In genomic region chr17:82520041-82520910, GRCh38 we compare ENCODE assay signal across 1 cellular context.
A peak's percentile ranks its signal among the peaks of the same experiment; 100 is the strongest.
TF ChIP-seq lines count a peak whose summit lies in the region.

No MANE protein-coding gene starts in this region.

TF ChIP-seq in HepG2, 621 proteins besides CTCF, POLR2A, EP300 and RAD21 (continued from another document and continues in another):
- TF ChIP-seq PBX3 (CRISPR knock-in tag; IDR thresholded peaks at IDR 0.05; ENCODE audit: borderline replicate concordance): no peak
- no peak for TF ChIP-seq SP1 (IDR thresholded peaks at IDR 0.05)
- TF ChIP-seq SP1 (CRISPR knock-in tag; IDR thresholded peaks at IDR 0.05): no peak
- TF ChIP-seq RAD51 (IDR thresholded peaks at IDR 0.05; ENCODE audit: borderline replicate concordance): no peak
- TF ChIP-seq FOXO4 (CRISPR knock-in tag; conservative IDR thresholded peaks at IDR 0.05): no peak
- TF ChIP-seq PAWR (CRISPR knock-in tag; IDR thresholded peaks at IDR 0.05; ENCODE audit: borderline replicate concordance): no peak
- no peak for TF ChIP-seq CHD2 (IDR thresholded peaks at IDR 0.05; ENCODE audit: low read depth, low read length)
- TF ChIP-seq CC2D1A (CRISPR knock-in tag; IDR thresholded peaks at IDR 0.05): no peak
- TF ChIP-seq ZKSCAN5 (CRISPR knock-in tag; IDR thresholded peaks at IDR 0.05): no peak
- no peak for TF ChIP-seq FOXP1 (IDR thresholded peaks at IDR 0.05)
- no peak for TF ChIP-seq FOXP1 (CRISPR knock-in tag; IDR thresholded peaks at IDR 0.05)
- peak; percentile 40; the same call in 1 of the 2 replicates for TF ChIP-seq KMT2B (CRISPR knock-in tag; IDR thresholded peaks at IDR 0.05)
- 0 out of 2 replicates have a peak, but pooled peaks have one; percentile 7 for TF ChIP-seq ZBTB3 (CRISPR knock-in tag; IDR thresholded peaks at IDR 0.05; ENCODE audit: borderline replicate concordance, low read depth)
- TF ChIP-seq HNRNPK (IDR thresholded peaks at IDR 0.05; ENCODE audit: low read depth, low read length, poor library complexity, severe bottlenecking): peak; percentile 23
- no peak for TF ChIP-seq ZNF75D (CRISPR knock-in tag; IDR thresholded peaks at IDR 0.05; ENCODE audit: borderline replicate concordance)
- TF ChIP-seq ZNF781 (CRISPR knock-in tag; IDR thresholded peaks at IDR 0.05; ENCODE audit: borderline replicate concordance, not compliant biosample characterization): no peak
- TF ChIP-seq ZSCAN5A (CRISPR knock-in tag; IDR thresholded peaks at IDR 0.05; ENCODE audit: borderline replicate concordance): no peak
- TF ChIP-seq NFYB (CRISPR knock-in tag; IDR thresholded peaks at IDR 0.05): no peak
- TF ChIP-seq ZNF496 (CRISPR knock-in tag; IDR thresholded peaks at IDR 0.05; ENCODE audit: insufficient replicate concordance): no peak
- no peak; the same call in 1 of the 2 replicates for TF ChIP-seq FOXP4 (CRISPR knock-in tag; IDR thresholded peaks at IDR 0.05)
- no peak for TF ChIP-seq MYPOP (CRISPR knock-in tag; IDR thresholded peaks at IDR 0.05)
- no peak for TF ChIP-seq ZNF678 (CRISPR knock-in tag; IDR thresholded peaks at IDR 0.05)
- TF ChIP-seq MBD4 (IDR thresholded peaks at IDR 0.05; ENCODE audit: borderline replicate concordance, low read length): no peak
- TF ChIP-seq MEIS2 (CRISPR knock-in tag; IDR thresholded peaks at IDR 0.05): no peak; the same call in 1 of the 2 replicates
- 0 out of 2 replicates have a peak, but pooled peaks have one; percentile 20 for TF ChIP-seq ZSCAN29 (CRISPR knock-in tag; conservative IDR thresholded peaks at IDR 0.05)
- no peak for TF ChIP-seq PAX8 (CRISPR knock-in tag; IDR thresholded peaks at IDR 0.05; ENCODE audit: borderline replicate concordance)
- no peak for TF ChIP-seq ZNF7 (CRISPR knock-in tag; IDR thresholded peaks at IDR 0.05)
- no peak for TF ChIP-seq E2F2 (CRISPR knock-in tag; IDR thresholded peaks at IDR 0.05; ENCODE audit: borderline replicate concordance)
- no peak for TF ChIP-seq TOPORS (CRISPR knock-in tag; IDR thresholded peaks at IDR 0.05)
- TF ChIP-seq ZZZ3 (CRISPR knock-in tag; IDR thresholded peaks at IDR 0.05; ENCODE audit: borderline replicate concordance): no peak
- no peak for TF ChIP-seq PHF20 (CRISPR knock-in tag; IDR thresholded peaks at IDR 0.05)
- no peak for TF ChIP-seq ZNF276 (CRISPR knock-in tag; IDR thresholded peaks at IDR 0.05; ENCODE audit: low read depth)
- no peak for TF ChIP-seq PREB (CRISPR knock-in tag; IDR thresholded peaks at IDR 0.05)
- no peak for TF ChIP-seq PHB2 (IDR thresholded peaks at IDR 0.05; ENCODE audit: partially characterized antibody)
- no peak for TF ChIP-seq ATF6 (CRISPR knock-in tag; conservative IDR thresholded peaks at IDR 0.05)
- TF ChIP-seq RXRA (CRISPR knock-in tag; IDR thresholded peaks at IDR 0.05): peak; percentile 18; the same call in 1 of the 2 replicates
- TF ChIP-seq ZNF580 (CRISPR knock-in tag; IDR thresholded peaks at IDR 0.05; ENCODE audit: borderline replicate concordance, low read depth): no peak
- TF ChIP-seq SALL1 (CRISPR knock-in tag; IDR thresholded peaks at IDR 0.05): peak; percentile 47
- no peak for TF ChIP-seq MEF2D (CRISPR knock-in tag; IDR thresholded peaks at IDR 0.05)
- no peak for TF ChIP-seq ZNF572 (CRISPR knock-in tag; IDR thresholded peaks at IDR 0.05)
- no peak for TF ChIP-seq RBAK (CRISPR knock-in tag; IDR thresholded peaks at IDR 0.05)
- TF ChIP-seq GABPB1 (CRISPR knock-in tag; IDR thresholded peaks at IDR 0.05): peak; percentile 60; the same call in 1 of the 2 replicates
- no peak for TF ChIP-seq ONECUT2 (CRISPR knock-in tag; IDR thresholded peaks at IDR 0.05)
- TF ChIP-seq ZBED4 (CRISPR knock-in tag; IDR thresholded peaks at IDR 0.05; ENCODE audit: borderline replicate concordance): no peak
- TF ChIP-seq CENPT (CRISPR knock-in tag; IDR thresholded peaks at IDR 0.05; ENCODE audit: low read depth): no peak
- no peak for TF ChIP-seq ZFP36L1 (CRISPR knock-in tag; IDR thresholded peaks at IDR 0.05)
- no peak for TF ChIP-seq ZKSCAN1 (IDR thresholded peaks at IDR 0.05; ENCODE audit: low read length)
- no peak for TF ChIP-seq CREBL2 (CRISPR knock-in tag; IDR thresholded peaks at IDR 0.05; ENCODE audit: borderline replicate concordance)
- no peak for TF ChIP-seq ZNF543 (CRISPR knock-in tag; IDR thresholded peaks at IDR 0.05)
